Comparison of ENCODE assay signal across 16 cellular contexts in genomic region chr5:171715551-171715950, GRCh38.
DNase-seq lines count a peak whose midpoint lies in the region; TF ChIP-seq lines count a peak whose summit lies in the region.
"Had no signal": no experiment of that assay in that cellular context is flagged by ENCODE, and none has a peak within 500 bp of the region (broad histone marks: within the 10 kb centered on the region; RNA-seq: fewer than 3 reads in every experiment).

No MANE protein-coding gene starts in this region.

- intact Hi-C loops in esophagus muscularis mucosa (cut with DNase I), result no loop called here

- peak; percentile 4 for DNase-seq in activated CD8-positive, alpha-beta memory T cell treated with anti-CD3 and anti-CD28 coated beads for 24 hours
- no peak for DNase-seq in activated CD8-positive, alpha-beta memory T cell treated with anti-CD3 and anti-CD28 coated beads, Interleukin-2, amount 50 U/mL, for 48 hours
- DNase-seq in esophagus muscularis mucosa (ENCODE audit: extremely low spot score), result peak; percentile 80
- peak; percentile 23 to 27 for DNase-seq in trophoblast cell
- DNase-seq in midbrain (lab: John Stamatoyannopoulos, UW), result no peak
- DNase-seq in NCI-H1930 (lab: John Stamatoyannopoulos, UW), result no peak
- DNase-seq in nephron progenitor cell, result no peak
- DNase-seq: AML-193; CD8-positive, alpha-beta T cell; COR-L47; GOT3; H7; HFFc6 had no signal

- H3K36me3 Mint-ChIP-seq in nephron progenitor cell (ENCODE audit: low read depth), result no peaks in the 10 kb centered on the region
- H3K36me3 Mint-ChIP-seq: CD8-positive, alpha-beta T cell had no signal

- peaks cover 0 to 8% (median 3%) of the 10 kb centered on the region in 4 donors for H3K9me3 ChIP-seq in esophagus muscularis mucosa
- H3K9me3 ChIP-seq in trophoblast cell (ENCODE audit: insufficient read depth, low read depth, low read length), result peaks cover 2% of the 10 kb centered on the region
- H3K9me3 ChIP-seq: A549 had no signal

- H3K36me3 ChIP-seq in esophagus muscularis mucosa, result no peaks in the 10 kb centered on the region
- no peaks in the 10 kb centered on the region for H3K36me3 ChIP-seq in trophoblast cell (ENCODE audit: control insufficient read depth in 1 of 2, insufficient read depth in 2 of 2, low read length in 2 of 2)

- H3K4me2 ChIP-seq in trophoblast cell (ENCODE audit: low read length), result no peak overlapping the region
- H3K4me2 ChIP-seq: A549 had no signal

- no peak overlapping the region for H4K12ac ChIP-seq in trophoblast cell (ENCODE audit: low read depth, low read length)

- H4K91ac ChIP-seq in trophoblast cell (ENCODE audit: low read depth, low read length), result no peak overlapping the region

- no peak for TF ChIP-seq POLR2A in esophagus muscularis mucosa (IDR thresholded peaks at IDR 0.05; ENCODE audit: low read depth)

- H3K4me3 Mint-ChIP-seq in nephron progenitor cell, result no peak overlapping the region
- H3K4me3 Mint-ChIP-seq: CD8-positive, alpha-beta T cell; HFFc6 had no signal

- H3K23ac ChIP-seq in trophoblast cell (ENCODE audit: low read length), result no peak overlapping the region

- no peak overlapping the region for H2BK12ac ChIP-seq in trophoblast cell (ENCODE audit: low read length)

- no peak overlapping the region for H2AFZ ChIP-seq in trophoblast cell (ENCODE audit: insufficient read depth, low read length, poor library complexity)

- no peak for TF ChIP-seq EP300 in esophagus muscularis mucosa (IDR thresholded peaks at IDR 0.05)

- H3K79me1 ChIP-seq in trophoblast cell (ENCODE audit: low read length), result no peaks in the 10 kb centered on the region

- no peak overlapping the region for H3K9ac ChIP-seq in trophoblast cell (ENCODE audit: low read length)

- no peak overlapping the region for H4K8ac ChIP-seq in trophoblast cell (ENCODE audit: low read depth, low read length)

- peaks cover 8% of the 10 kb centered on the region for H3K9me3 Mint-ChIP-seq in nephron progenitor cell
- H3K9me3 Mint-ChIP-seq: CD8-positive, alpha-beta T cell; HFFc6 had no signal

- H2BK5ac ChIP-seq in trophoblast cell (ENCODE audit: low read depth, low read length, poor library complexity), result no peak overlapping the region

- H3K79me2 ChIP-seq in trophoblast cell (ENCODE audit: control insufficient read depth, insufficient read depth, low read length, poor library complexity), result no peaks in the 10 kb centered on the region

- H2AK5ac ChIP-seq in trophoblast cell (ENCODE audit: low read length), result no peak overlapping the region

- H3K14ac ChIP-seq in trophoblast cell (ENCODE audit: low read length), result no peak overlapping the region

- H3K18ac ChIP-seq in trophoblast cell (ENCODE audit: low read length), result no peak overlapping the region

- H2BK120ac ChIP-seq in trophoblast cell (ENCODE audit: insufficient read depth, low read length, poor library complexity), result no peak overlapping the region

- H3K4me3 ChIP-seq in esophagus muscularis mucosa, result no peak overlapping the region
- no peak overlapping the region for H3K4me3 ChIP-seq in trophoblast cell (ENCODE audit: low read depth, low read length)
- H3K4me3 ChIP-seq: A549 had no signal

- peaks cover 13% of the 10 kb centered on the region for H3K27me3 Mint-ChIP-seq in nephron progenitor cell (ENCODE audit: low read depth, poor library complexity)

- no peak overlapping the region for H3K4ac ChIP-seq in trophoblast cell (ENCODE audit: low read depth, low read length)

- H3K27me3 ChIP-seq in esophagus muscularis mucosa (peaks cover 0 to 14% (median 0%) of the 10 kb centered on the region in 4 donors), trophoblast cell (ENCODE audit: insufficient read depth, low read length) (no peaks in the 10 kb centered on the region)

- no peak overlapping the region for H3K27ac Mint-ChIP-seq in nephron progenitor cell
- H3K27ac Mint-ChIP-seq: CD8-positive, alpha-beta T cell; HFFc6 had no signal

- TF ChIP-seq CTCF in esophagus muscularis mucosa (IDR thresholded peaks at IDR 0.05) (no peak), nephron progenitor cell (IDR thresholded peaks at IDR 0.05) (no peak)

- H3K27ac ChIP-seq in esophagus muscularis mucosa (replicated peaks in 1 of 4) (no peak overlapping the region), trophoblast cell (ENCODE audit: low read depth, low read length) (no peak overlapping the region)
- H3K27ac ChIP-seq: 22Rv1, A549, HL-60 had no signal

- H3K4me1 ChIP-seq in esophagus muscularis mucosa, result peaks cover 0 to 3% (median 0%) of the 10 kb centered on the region in 4 donors
- H3K4me1 ChIP-seq in trophoblast cell (ENCODE audit: control insufficient read depth in 1 of 2, insufficient read depth in 2 of 2, low read length in 2 of 2), result no peaks in the 10 kb centered on the region
- H3K4me1 ChIP-seq: A549 had no signal

- WGBS in esophagus muscularis mucosa, result 91% methylated on average over 4 of the region's 4 CpGs
- no CpG with 5 or more reads among the region's 4 CpGs for WGBS in trophoblast cell (ENCODE audit: extremely low coverage, insufficient coverage, insufficient read length)

- H3K4me1 Mint-ChIP-seq in nephron progenitor cell, result no peaks in the 10 kb centered on the region

Comparison
In these comparisons a context has a peak if more than half of its experiments do, and no peak if none do; other contexts are left out.
1. DNase-seq: peak in activated CD8-positive, alpha-beta memory T cell treated with anti-CD3 and anti-CD28 coated beads for 24 hours (single experiment), esophagus muscularis mucosa (single experiment) and trophoblast cell (2 of 2); none in activated CD8-positive, alpha-beta memory T cell treated with anti-CD3 and anti-CD28 coated beads, Interleukin-2, amount 50 U/mL, for 48 hours (single experiment), midbrain (single experiment), NCI-H1930 (0 of 2) and nephron progenitor cell (single experiment).